ENCODE assay signal across 1 cellular context in genomic region chr1:32892368-32893197, GRCh38.
TF ChIP-seq lines count a peak whose summit lies in the region.

No MANE protein-coding gene starts in this region.

TF ChIP-seq in WTC11, 78 proteins besides CTCF, POLR2A, EP300 and RAD21 (continued from another document and continues in another):
- TF ChIP-seq FOXP4 (CRISPR knock-in tag; IDR thresholded peaks at IDR 0.05), result peak; percentile 73
- TF ChIP-seq TP53 (CRISPR knock-in tag; IDR thresholded peaks at IDR 0.05), result 0 out of 2 replicates have a peak, but pooled peaks have one; percentile 65
- TF ChIP-seq ELF4 (CRISPR knock-in tag; IDR thresholded peaks at IDR 0.05; ENCODE audit: low read depth), result no peak
- no peak for TF ChIP-seq ZSCAN18 (CRISPR knock-in tag; IDR thresholded peaks at IDR 0.05)
- TF ChIP-seq ATF2 (CRISPR knock-in tag; IDR thresholded peaks at IDR 0.05; ENCODE audit: borderline replicate concordance, low read depth), result no peak
- no peak for TF ChIP-seq GTF2I (CRISPR knock-in tag; conservative IDR thresholded peaks at IDR 0.05)
- TF ChIP-seq ZMAT4 (CRISPR knock-in tag; IDR thresholded peaks at IDR 0.05), result no peak
- TF ChIP-seq ZNF532 (CRISPR knock-in tag; IDR thresholded peaks at IDR 0.05; ENCODE audit: borderline replicate concordance), result no peak
- TF ChIP-seq NFYB (CRISPR knock-in tag; conservative IDR thresholded peaks at IDR 0.05; ENCODE audit: low read depth), result no peak
- no peak; the same call in 1 of the 2 replicates for TF ChIP-seq ZNF281 (CRISPR knock-in tag; IDR thresholded peaks at IDR 0.05)
- TF ChIP-seq CREB1 (CRISPR knock-in tag; IDR thresholded peaks at IDR 0.05), result peak; percentile 67; the same call in 1 of the 2 replicates
- no peak for TF ChIP-seq ZNF317 (CRISPR knock-in tag; IDR thresholded peaks at IDR 0.05; ENCODE audit: borderline replicate concordance, low read depth)
- no peak for TF ChIP-seq ZNF423 (CRISPR knock-in tag; IDR thresholded peaks at IDR 0.05)
- no peak for TF ChIP-seq ATF3 (CRISPR knock-in tag; conservative IDR thresholded peaks at IDR 0.05)
- no peak for TF ChIP-seq JUN (CRISPR knock-in tag; IDR thresholded peaks at IDR 0.05)
- TF ChIP-seq ERG (CRISPR knock-in tag; IDR thresholded peaks at IDR 0.05), result no peak
- peak; percentile 70 for TF ChIP-seq PRDM15 (CRISPR knock-in tag; IDR thresholded peaks at IDR 0.05)
- no peak for TF ChIP-seq NR3C1 (CRISPR knock-in tag; conservative IDR thresholded peaks at IDR 0.05; ENCODE audit: low read depth)
- no peak for TF ChIP-seq TEAD4 (CRISPR knock-in tag; IDR thresholded peaks at IDR 0.05)
- no peak for TF ChIP-seq ZNF671 (CRISPR knock-in tag; IDR thresholded peaks at IDR 0.05)
- peak; percentile 98 for TF ChIP-seq MAX (CRISPR knock-in tag; IDR thresholded peaks at IDR 0.05)
- TF ChIP-seq USF1 (CRISPR knock-in tag; IDR thresholded peaks at IDR 0.05), result no peak
- TF ChIP-seq SMAD3 (CRISPR knock-in tag; IDR thresholded peaks at IDR 0.05; ENCODE audit: borderline replicate concordance), result no peak
- no peak for TF ChIP-seq PREB (CRISPR knock-in tag; IDR thresholded peaks at IDR 0.05; ENCODE audit: borderline replicate concordance)
- TF ChIP-seq ZBTB43 (CRISPR knock-in tag; IDR thresholded peaks at IDR 0.05), result no peak
- TF ChIP-seq OVOL2 (CRISPR knock-in tag; IDR thresholded peaks at IDR 0.05; ENCODE audit: borderline replicate concordance), result no peak
- no peak for TF ChIP-seq FOXJ3 (CRISPR knock-in tag; IDR thresholded peaks at IDR 0.05; ENCODE audit: borderline replicate concordance)
- no peak for TF ChIP-seq ZBTB21 (CRISPR knock-in tag; IDR thresholded peaks at IDR 0.05; ENCODE audit: borderline replicate concordance)
